13 cellular contexts compared by ENCODE assay signal in genomic region chr5:170305646-170306025, GRCh38. TPM values are rescaled to one million over a fixed set of nuclear protein-coding genes. Genes with fewer than 3 reads are reported as not detected.
DNase-seq lines count a peak whose midpoint lies in the region; ATAC-seq and TF ChIP-seq lines count a peak whose summit lies in the region.
"Had no signal": no experiment of that assay in that cellular context is flagged by ENCODE, and none has a peak within 500 bp of the region (broad histone marks: within the 10 kb centered on the region; RNA-seq: fewer than 3 reads in every experiment).

No MANE protein-coding gene starts in this region.

- H3K36me3 ChIP-seq in mammary epithelial cell (ENCODE audit: insufficient read depth, low read length) (no peaks in the 10 kb centered on the region), Loucy (ENCODE audit: insufficient read depth, low read length) (no peaks in the 10 kb centered on the region), hepatocyte (replicated peaks; ENCODE audit: insufficient read depth, low read depth) (no peaks in the 10 kb centered on the region), uterus (no peaks in the 10 kb centered on the region)

- TF ChIP-seq CTCF in MCF 10A (IDR thresholded peaks at IDR 0.05; ENCODE audit: unreplicated experiment) (no peak), mammary epithelial cell (conservative IDR thresholded peaks at IDR 0.05 in 1 of 2, IDR thresholded peaks at IDR 0.05 in 1 of 2; ENCODE audit: extremely low read depth in 1 of 2, insufficient read depth in 1 of 2, low read depth in 1 of 2, low read length in 2 of 2) (no peak), Loucy (conservative IDR thresholded peaks at IDR 0.05; ENCODE audit: low read length) (no peak), hepatocyte (IDR thresholded peaks at IDR 0.05; ENCODE audit: poor library complexity) (no peak), uterus (IDR thresholded peaks at IDR 0.05) (no peak)

- H3K27ac Mint-ChIP-seq in MCF 10A (ENCODE audit: low read depth, unreplicated experiment) = peak overlapping the region; percentile 53
- H3K27ac Mint-ChIP-seq: B cell, GM23338 had no signal

- DNase-seq in MCF 10A (ENCODE audit: unreplicated experiment) (no peak), mammary epithelial cell (no peak), hepatocyte (ENCODE audit: low spot score) (no peak), uterus (no peak), SKM-1 (lab: John Stamatoyannopoulos, UW; ENCODE audit: unreplicated experiment) (no peak)
- DNase-seq: NCI-H1048, NCI-H2107, PC-9 had no signal

- H3K4me2 ChIP-seq in mammary epithelial cell (ENCODE audit: insufficient read depth, low read depth, low read length) (no peak overlapping the region), Loucy (ENCODE audit: low read depth, low read length, poor library complexity, severe bottlenecking) (peak overlapping the region; percentile 68), hepatocyte (no peak overlapping the region)
- H3K4me2 ChIP-seq: GM23338, PC-9 had no signal

- dilution Hi-C loops in mammary epithelial cell (cut with HindIII; ENCODE audit: low sequenced_read_pairs) = no loop called here

- H3K79me2 ChIP-seq in mammary epithelial cell (ENCODE audit: insufficient read depth, low read length) (no peaks in the 10 kb centered on the region), Loucy (ENCODE audit: insufficient read depth, low read length) (peaks cover 15% of the 10 kb centered on the region; the same call in 1 of the 2 replicates), hepatocyte (no peaks in the 10 kb centered on the region)

- H3K27ac ChIP-seq in mammary epithelial cell (ENCODE audit: insufficient read depth, low read depth, low read length) = no peak overlapping the region
- peak overlapping the region; percentile 79 for H3K27ac ChIP-seq in hepatocyte
- H3K27ac ChIP-seq in uterus = peak overlapping the region; percentile 78 to 87
- H3K27ac ChIP-seq: PC-9 had no signal

- H3K27me3 ChIP-seq in mammary epithelial cell (ENCODE audit: insufficient read depth, low read length) (no peaks in the 10 kb centered on the region), Loucy (ENCODE audit: insufficient read depth, low read length, poor library complexity, severe bottlenecking) (no peaks in the 10 kb centered on the region), hepatocyte (no peaks in the 10 kb centered on the region), uterus (no peaks in the 10 kb centered on the region)

- in situ Hi-C loops in mammary epithelial cell (cut with MboI; ENCODE audit: low sequenced_read_pairs in 2 of 2) = no loop called here

- H3K4me3 ChIP-seq in mammary epithelial cell (replicated peaks in 1 of 3; ENCODE audit: insufficient read depth in 1 of 3, low read depth in 2 of 3, low read length in 3 of 3) (no peak overlapping the region), Loucy (ENCODE audit: low read length, poor library complexity, severe bottlenecking) (peak overlapping the region; percentile 15), hepatocyte (no peak overlapping the region), uterus (no peak overlapping the region)
- H3K4me3 ChIP-seq: GM23338, PC-9 had no signal

- CTCF ChIA-PET in MCF 10A (lab: Yijun Ruan, JAX) = interaction anchor here (1.5 to 3.2 kb wide), 3 partner anchors 37 to 80 kb away, joined by 6 to 11 read pairs (median 8); no protein-coding TSS in a partner anchor
- CTCF ChIA-PET in mammary epithelial cell (lab: Charles Lee; ENCODE audit: low non-redundant PET) = no interaction called here

- H3K9me3 ChIP-seq in mammary epithelial cell (replicated peaks; ENCODE audit: insufficient read depth, low read length) (no peaks in the 10 kb centered on the region), Loucy (ENCODE audit: insufficient read depth, low read depth, low read length) (no peaks in the 10 kb centered on the region), hepatocyte (ENCODE audit: low read depth) (no peaks in the 10 kb centered on the region), uterus (no peaks in the 10 kb centered on the region)

- intact Hi-C loops in MCF 10A (cut with micrococcal nuclease) (no loop called here), mammary epithelial cell (cut with micrococcal nuclease) (no loop called here), uterus (cut with DNase I; ENCODE audit: low total_unique reads) (no loop called here)

- no peak overlapping the region for H2AFZ ChIP-seq in mammary epithelial cell (ENCODE audit: low read depth, low read length)
- H2AFZ ChIP-seq in Loucy (ENCODE audit: low read length) = no peak overlapping the region
- H2AFZ ChIP-seq in hepatocyte = no peak overlapping the region
- H2AFZ ChIP-seq: GM23338, PC-9 had no signal

- H3K4me1 Mint-ChIP-seq in MCF 10A (ENCODE audit: insufficient read depth, unreplicated experiment) = peaks cover 15% of the 10 kb centered on the region

- no peak overlapping the region for H3K4me3 Mint-ChIP-seq in MCF 10A (ENCODE audit: unreplicated experiment)
- H3K4me3 Mint-ChIP-seq: B cell, GM23338, IgD-negative memory B cell had no signal

- H3K9me3 Mint-ChIP-seq in MCF 10A (ENCODE audit: unreplicated experiment) = no peaks in the 10 kb centered on the region
- H3K9me3 Mint-ChIP-seq: GM23338, IgD-negative memory B cell had no signal

- H3F3A ChIP-seq in Loucy (ENCODE audit: low read depth) = 0 out of 2 replicates have a peak, but pooled peaks cover 3% of the 10 kb centered on the region

- H3K36me3 Mint-ChIP-seq in MCF 10A (ENCODE audit: insufficient read depth, unreplicated experiment) = peaks cover 6% of the 10 kb centered on the region

- 44% methylated on average over 3 of the region's 3 CpGs for WGBS in mammary epithelial cell (ENCODE audit: low coverage, missing lambda C conversion rate)
- 74% methylated on average over 3 of the region's 3 CpGs for WGBS in hepatocyte (ENCODE audit: low lambda C conversion rate, missing lambda C conversion rate)

- no peak for ATAC-seq in GM18868 (IDR thresholded peaks at IDR 0.05; ENCODE audit: unreplicated experiment)
- ATAC-seq: GM23338 had no signal

- H3K9ac ChIP-seq in mammary epithelial cell (ENCODE audit: insufficient read depth, low read length) (no peak overlapping the region), Loucy (ENCODE audit: low read depth, low read length, poor library complexity, severe bottlenecking) (peak overlapping the region; percentile 74)

- H3K27me3 Mint-ChIP-seq in MCF 10A (ENCODE audit: insufficient read depth, unreplicated experiment) = no peaks in the 10 kb centered on the region

- H4K20me1 ChIP-seq in mammary epithelial cell (ENCODE audit: insufficient read depth, low read length) (no peaks in the 10 kb centered on the region), Loucy (ENCODE audit: insufficient read depth, low read length, poor library complexity, severe bottlenecking) (no peaks in the 10 kb centered on the region), hepatocyte (ENCODE audit: insufficient read depth, poor library complexity, severe bottlenecking) (no peaks in the 10 kb centered on the region)

- TF ChIP-seq POLR2A in uterus (IDR thresholded peaks at IDR 0.05) = no peak

- POLR2A ChIA-PET in MCF 10A (lab: Yijun Ruan, JAX) = interaction anchor here (1.0 kb wide), 1 partner anchor 53 kb away, joined by 3 read pairs; no protein-coding TSS in a partner anchor

- no peaks in the 10 kb centered on the region for H3K4me1 ChIP-seq in mammary epithelial cell (ENCODE audit: insufficient read depth, low read length)
- peaks cover 60% of the 10 kb centered on the region for H3K4me1 ChIP-seq in Loucy (ENCODE audit: insufficient read depth, low read length, poor library complexity, severe bottlenecking)
- H3K4me1 ChIP-seq in hepatocyte (ENCODE audit: insufficient read depth) = no peaks in the 10 kb centered on the region
- peaks cover 0 to 15% of the 10 kb centered on the region in 2 donors for H3K4me1 ChIP-seq in uterus

- H3K9me2 ChIP-seq in Loucy (replicated peaks; ENCODE audit: low read depth, low read length) (no peaks in the 10 kb centered on the region), hepatocyte (replicated peaks; ENCODE audit: insufficient read depth) (no peaks in the 10 kb centered on the region)

- BruUV-seq in MCF 10A (replicated peaks; lab: Mats Ljungman, UMichigan) (no TSS peak), mammary epithelial cell (replicated peaks; lab: Mats Ljungman, UMichigan) (no TSS peak)

RNA-seq across cellular contexts. Expression of gene LCP2, which starts 8.1 kb away (rescaled TPM):
- total RNA-seq in MCF 10A (2022) (not detected in 2 replicates), mammary epithelial cell (not detected), hepatocyte (0.60 and 0.80 TPM in 2 replicates), uterus (10 to 100 TPM in 3 of 4 donors, 1 to 10 TPM in 1; 1.3 to 19.1 (median 11.2) TPM)
- polyA plus RNA-seq in mammary epithelial cell (not detected), hepatocyte (0.35 TPM in 1 of 2 replicates, not detected in the other)
- not detected for polyA minus RNA-seq in mammary epithelial cell
- total RNA-seq: PC-9 had no signal
